7 cellular contexts compared by ENCODE assay signal in the genomic region with DNA sequence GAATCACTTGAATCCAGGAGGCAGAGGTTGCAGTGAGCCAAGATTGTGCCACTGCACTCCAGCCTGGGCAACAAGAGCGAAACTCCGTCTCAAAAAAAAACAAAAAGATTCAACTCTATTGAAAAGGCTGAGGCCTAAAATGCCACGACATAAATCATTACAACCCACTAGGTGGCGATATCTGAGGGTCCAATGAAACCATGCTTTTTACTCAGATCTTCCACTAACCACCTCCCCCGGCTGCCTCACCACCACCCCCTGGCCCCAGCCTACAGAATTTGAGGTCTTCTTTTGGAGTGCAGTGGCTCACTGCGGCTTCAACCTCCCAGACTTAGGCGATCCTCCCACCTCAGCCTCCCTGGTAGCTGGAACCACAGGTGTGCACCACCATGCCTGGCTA. TPM values are rescaled to one million over a fixed set of nuclear protein-coding genes. Genes with fewer than 3 reads are reported as not detected.
DNase-seq lines count a peak whose midpoint lies in the region; ATAC-seq and TF ChIP-seq lines count a peak whose summit lies in the region.

No MANE protein-coding gene starts in this region.

- no peaks in the 10 kb centered on the region for H3K4me1 ChIP-seq in MM.1S (ENCODE audit: low read length)
- H3K4me1 ChIP-seq in prostate gland (replicated peaks) = no peaks in the 10 kb centered on the region

- H3K9me2 ChIP-seq in MM.1S (replicated peaks; ENCODE audit: insufficient read depth, low read length) = no peaks in the 10 kb centered on the region

- peaks cover 31% of the 10 kb centered on the region for H3K79me2 ChIP-seq in MM.1S (ENCODE audit: low read length)

- H3K9me3 ChIP-seq in MM.1S (replicated peaks; ENCODE audit: insufficient read depth, low read length) = no peaks in the 10 kb centered on the region
- no peaks in the 10 kb centered on the region for H3K9me3 ChIP-seq in prostate gland

- TF ChIP-seq POLR2A in prostate gland (IDR thresholded peaks at IDR 0.05) = no peak

- 83% methylated on average over 7 of the region's 7 CpGs for WGBS in prostate gland

- H3K27ac ChIP-seq in MM.1S (ENCODE audit: low read length) (no peak overlapping the region), prostate gland (no peak overlapping the region)

- peak; percentile 47 for TF ChIP-seq CTCF in GM06990 (IDR thresholded peaks at IDR 0.05; ENCODE audit: insufficient read depth, low read length, poor library complexity, severe bottlenecking)
- peak; percentile 38 for TF ChIP-seq CTCF in MM.1S (IDR thresholded peaks at IDR 0.05; ENCODE audit: low read length)
- TF ChIP-seq CTCF in fibroblast of villous mesenchyme (IDR thresholded peaks at IDR 0.05; ENCODE audit: insufficient read depth, low read depth, low read length) = peak; percentile 35
- TF ChIP-seq CTCF in prostate gland (IDR thresholded peaks at IDR 0.05) = no peak

- no peaks in the 10 kb centered on the region for H3K27me3 ChIP-seq in GM06990 (replicated peaks; ENCODE audit: control insufficient read depth, insufficient read depth, low read length)
- no peaks in the 10 kb centered on the region for H3K27me3 ChIP-seq in MM.1S (replicated peaks; ENCODE audit: insufficient read depth, low read length)
- no peaks in the 10 kb centered on the region for H3K27me3 ChIP-seq in prostate gland (replicated peaks; ENCODE audit: insufficient read depth)

- H3K4me3 ChIP-seq in GM06990 (replicated peaks; ENCODE audit: low read depth, low read length) (no peak overlapping the region), MM.1S (ENCODE audit: low read length) (no peak overlapping the region), fibroblast of villous mesenchyme (ENCODE audit: low read depth, low read length) (no peak overlapping the region), prostate gland (no peak overlapping the region)

- no peaks in the 10 kb centered on the region for H3F3A ChIP-seq in MM.1S (ENCODE audit: insufficient read depth, low read length)

- H2AFZ ChIP-seq in MM.1S (ENCODE audit: low read length) = no peak overlapping the region

- no peak overlapping the region for H3K4me2 ChIP-seq in MM.1S (ENCODE audit: low read depth, low read length)

- H3K36me3 ChIP-seq in GM06990 (ENCODE audit: control insufficient read depth, insufficient read depth, low read length) (peaks cover 5% of the 10 kb centered on the region), MM.1S (replicated peaks; ENCODE audit: insufficient read depth, low read length) (no peaks in the 10 kb centered on the region), prostate gland (no peaks in the 10 kb centered on the region)

- H3K9ac ChIP-seq in MM.1S (ENCODE audit: low read length) = no peak overlapping the region

- intact Hi-C loops in prostate gland (cut with DNase I) = no loop called here

- no peaks in the 10 kb centered on the region for H4K20me1 ChIP-seq in MM.1S (ENCODE audit: insufficient read depth, low read length)

- DNase-seq in GM06990 (ENCODE audit: extremely low read depth, insufficient read length) = peak; percentile 59
- peak; percentile 58 for DNase-seq in MM.1S
- peak; percentile 31 to 33 for DNase-seq in activated CD4-positive, alpha-beta T cell treated with anti-CD3 and anti-CD28 coated beads, Interleukin-2, amount 50 U/mL, for 4 hours
- no peak for DNase-seq in fibroblast of villous mesenchyme (ENCODE audit: low read depth)
- DNase-seq in stimulated activated CD8-positive, alpha-beta memory T cell treated with anti-CD3 and anti-CD28 coated beads, Interleukin-4, amount 100 ng/mL, for 24 hours (ENCODE audit: low read depth) = peak; percentile 4
- DNase-seq in prostate gland (ENCODE audit: low spot score) = no peak

- peak; percentile 71 for ATAC-seq in GM21786 (IDR thresholded peaks at IDR 0.05; ENCODE audit: unreplicated experiment)

RNA-seq across cellular contexts. Expression of gene AP1S3, which starts 57.5 kb away (rescaled TPM):
- total RNA-seq in fibroblast of villous mesenchyme = 4.7 and 5.8 TPM in 2 replicates
- total RNA-seq in prostate gland = 1 to 10 TPM; 2.7 to 7.7 TPM

Comparison
In these comparisons a context has a peak if more than half of its experiments do, and no peak if none do; other contexts are left out.
1. DNase-seq: peak in GM06990 (single experiment), MM.1S (single experiment), activated CD4-positive, alpha-beta T cell treated with anti-CD3 and anti-CD28 coated beads, Interleukin-2, amount 50 U/mL, for 4 hours (2 of 2) and stimulated activated CD8-positive, alpha-beta memory T cell treated with anti-CD3 and anti-CD28 coated beads, Interleukin-4, amount 100 ng/mL, for 24 hours (single experiment); none in fibroblast of villous mesenchyme (single experiment) and prostate gland (single experiment).
2. CTCF ChIP-seq: peak in GM06990 (single experiment), MM.1S (single experiment) and fibroblast of villous mesenchyme (single experiment); none in prostate gland (0 of 4).